Comparison of ENCODE assay signal across 14 cellular contexts in the genomic region with DNA sequence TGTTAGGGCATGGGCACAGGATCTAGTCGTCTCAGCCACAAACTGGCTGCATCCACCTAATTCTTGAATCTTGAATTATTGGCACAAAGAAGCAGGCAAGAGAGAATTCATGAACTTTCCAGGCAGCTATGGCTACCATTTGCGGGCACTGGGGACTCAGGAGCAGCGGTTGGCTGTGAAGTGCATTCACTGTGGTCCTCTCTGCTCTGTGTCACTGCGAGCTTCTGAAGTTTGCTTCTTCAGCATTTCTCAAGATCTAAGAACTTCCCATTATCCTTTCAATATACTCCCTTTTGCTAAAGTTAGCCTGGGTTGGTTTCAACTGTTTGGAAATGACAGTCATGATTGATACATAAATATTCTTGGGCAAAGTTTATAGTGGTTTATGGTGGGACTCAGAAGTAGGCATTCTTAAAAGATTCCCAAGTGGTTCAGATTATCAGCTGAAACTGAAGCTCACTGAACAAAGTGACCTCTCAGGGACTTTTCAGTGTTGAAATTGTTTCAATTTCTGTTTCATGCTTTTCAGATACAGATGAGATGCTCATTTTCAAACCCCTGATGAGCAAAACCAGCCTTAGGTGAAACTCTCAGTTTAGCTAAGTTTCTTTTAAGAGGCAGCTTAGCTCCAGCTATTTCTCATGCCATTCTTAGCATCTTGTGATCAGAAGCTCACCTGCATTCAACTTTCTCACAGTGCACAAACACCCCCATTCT.
DNase-seq lines count a peak whose midpoint lies in the region; ATAC-seq and TF ChIP-seq lines count a peak whose summit lies in the region.
"Had no signal": no experiment of that assay in that cellular context is flagged by ENCODE, and none has a peak within 500 bp of the region (broad histone marks: within the 10 kb centered on the region; RNA-seq: fewer than 3 reads in every experiment).

No MANE protein-coding gene starts in this region.

- H4K91ac ChIP-seq in mesenchymal stem cell (ENCODE audit: low read length) = no peak overlapping the region

- H3K36me3 ChIP-seq in uterus (no peaks in the 10 kb centered on the region), hepatocyte (replicated peaks; ENCODE audit: insufficient read depth, low read depth) (no peaks in the 10 kb centered on the region), mesenchymal stem cell (ENCODE audit: control insufficient read depth in 1 of 2, insufficient read depth in 2 of 2, low read depth in 1 of 2, low read length in 2 of 2) (no peaks in the 10 kb centered on the region)

- H2AFZ ChIP-seq in hepatocyte (no peak overlapping the region), mesenchymal stem cell (ENCODE audit: low read depth, low read length) (no peak overlapping the region)

- no peaks in the 10 kb centered on the region for H3K79me2 ChIP-seq in hepatocyte

- no peak overlapping the region for H2BK120ac ChIP-seq in mesenchymal stem cell (ENCODE audit: low read depth, low read length)

- no peak overlapping the region for H3K18ac ChIP-seq in mesenchymal stem cell (ENCODE audit: low read depth in 1 of 2, low read length in 2 of 2)

- H3K4ac ChIP-seq in mesenchymal stem cell (ENCODE audit: low read depth in 1 of 2, low read length in 2 of 2) = no peak overlapping the region

- no peaks in the 10 kb centered on the region for H3K27me3 ChIP-seq in uterus
- H3K27me3 ChIP-seq in hepatocyte = no peaks in the 10 kb centered on the region
- no peaks in the 10 kb centered on the region for H3K27me3 ChIP-seq in mesenchymal stem cell (ENCODE audit: control insufficient read depth in 1 of 2, insufficient read depth in 1 of 2, low read length in 2 of 2)

- no peak overlapping the region for H4K8ac ChIP-seq in mesenchymal stem cell (ENCODE audit: low read length)

- H3K4me1 ChIP-seq in uterus (no peaks in the 10 kb centered on the region), hepatocyte (ENCODE audit: insufficient read depth) (no peaks in the 10 kb centered on the region), mesenchymal stem cell (ENCODE audit: control insufficient read depth, insufficient read depth, low read depth, low read length) (no peaks in the 10 kb centered on the region)
- H3K4me1 ChIP-seq: psoas muscle had no signal

- no peak overlapping the region for H2BK5ac ChIP-seq in mesenchymal stem cell (ENCODE audit: low read depth, low read length, poor library complexity, severe bottlenecking)

- no peak overlapping the region for H3K9ac ChIP-seq in mesenchymal stem cell (ENCODE audit: low read length)

- no peak overlapping the region for H2BK15ac ChIP-seq in mesenchymal stem cell (ENCODE audit: low read depth, poor library complexity, severe bottlenecking)

- 92% methylated on average over 4 of the region's 4 CpGs for WGBS in hepatocyte (ENCODE audit: low lambda C conversion rate, missing lambda C conversion rate)
- WGBS in mesenchymal stem cell = 98% methylated on average over 3 of the region's 4 CpGs

- H3K79me1 ChIP-seq in mesenchymal stem cell (replicated peaks; ENCODE audit: low read length, poor library complexity, severe bottlenecking) = no peaks in the 10 kb centered on the region

- intact Hi-C loops in uterus (cut with DNase I; ENCODE audit: low total_unique reads) = no loop called here

- DNase-seq in GM12865 (ENCODE audit: low read depth) (peak; percentile 94), uterus (no peak), hepatocyte (ENCODE audit: low spot score) (no peak), mesenchymal stem cell (no peak), activated T-cell treated with anti-CD3 and anti-CD28 coated beads for 4 hours (no peak)
- DNase-seq: activated CD4-positive, alpha-beta T cell treated with anti-CD3 and anti-CD28 coated beads, Interleukin-2, amount 10 ng/mL, durations not matched to agents 24 days and 14 days; activated naive CD4-positive, alpha-beta T cell treated with Interleukin-2 at 50 U/mL for 16 hours; IMR-90; mucosa of descending colon; NCI-H2107; psoas muscle had no signal

- no peak overlapping the region for H2AK5ac ChIP-seq in mesenchymal stem cell (ENCODE audit: low read length, severe bottlenecking)

- H4K20me1 ChIP-seq in hepatocyte (ENCODE audit: insufficient read depth, poor library complexity, severe bottlenecking) = no peaks in the 10 kb centered on the region

- H3K9me2 ChIP-seq in hepatocyte (replicated peaks; ENCODE audit: insufficient read depth) = no peaks in the 10 kb centered on the region

- TF ChIP-seq CTCF in GM12865 (IDR thresholded peaks at IDR 0.05; ENCODE audit: insufficient read depth, low read depth, low read length, missing control alignments) = no peak
- TF ChIP-seq CTCF in uterus (IDR thresholded peaks at IDR 0.05) = no peak
- no peak for TF ChIP-seq CTCF in hepatocyte (IDR thresholded peaks at IDR 0.05; ENCODE audit: poor library complexity)

- ATAC-seq in GM19324 (IDR thresholded peaks at IDR 0.05; ENCODE audit: low FRiP score, unreplicated experiment) = peak; percentile 87
- ATAC-seq in HG02571 (IDR thresholded peaks at IDR 0.05; ENCODE audit: unreplicated experiment) = peak; percentile 87
- peak; percentile 83 for ATAC-seq in HG03139 (IDR thresholded peaks at IDR 0.05; ENCODE audit: unreplicated experiment)
- ATAC-seq: mucosa of descending colon, psoas muscle had no signal

- H3K27ac ChIP-seq in uterus (no peak overlapping the region), hepatocyte (no peak overlapping the region), mesenchymal stem cell (ENCODE audit: low read length, poor library complexity, severe bottlenecking) (no peak overlapping the region)
- H3K27ac ChIP-seq: psoas muscle had no signal

- H3K4me3 ChIP-seq in GM12865 (ENCODE audit: low read depth, low read length) (peak overlapping the region; percentile 13; the same call in 1 of the 2 replicates), uterus (no peak overlapping the region), hepatocyte (no peak overlapping the region), mesenchymal stem cell (ENCODE audit: insufficient read depth in 1 of 2, low read depth in 1 of 2, low read length in 2 of 2) (no peak overlapping the region)
- H3K4me3 ChIP-seq: mucosa of descending colon, psoas muscle had no signal

- no peak overlapping the region for H3K4me2 ChIP-seq in hepatocyte
- H3K4me2 ChIP-seq in mesenchymal stem cell (ENCODE audit: low read length, poor library complexity, severe bottlenecking) = no peak overlapping the region

- H3K14ac ChIP-seq in mesenchymal stem cell (ENCODE audit: low read length in 2 of 2) = no peak overlapping the region

- no peak for TF ChIP-seq POLR2A in uterus (IDR thresholded peaks at IDR 0.05)

- H3K9me3 ChIP-seq in uterus (no peaks in the 10 kb centered on the region), hepatocyte (ENCODE audit: low read depth) (no peaks in the 10 kb centered on the region), mesenchymal stem cell (ENCODE audit: control insufficient read depth, low read length) (no peaks in the 10 kb centered on the region)
- H3K9me3 ChIP-seq: mucosa of descending colon, psoas muscle had no signal

- H3K23ac ChIP-seq in mesenchymal stem cell (ENCODE audit: low read length in 2 of 2) = no peak overlapping the region

- H2BK12ac ChIP-seq in mesenchymal stem cell (ENCODE audit: low read length in 2 of 2) = no peak overlapping the region
